In the genomic region with DNA sequence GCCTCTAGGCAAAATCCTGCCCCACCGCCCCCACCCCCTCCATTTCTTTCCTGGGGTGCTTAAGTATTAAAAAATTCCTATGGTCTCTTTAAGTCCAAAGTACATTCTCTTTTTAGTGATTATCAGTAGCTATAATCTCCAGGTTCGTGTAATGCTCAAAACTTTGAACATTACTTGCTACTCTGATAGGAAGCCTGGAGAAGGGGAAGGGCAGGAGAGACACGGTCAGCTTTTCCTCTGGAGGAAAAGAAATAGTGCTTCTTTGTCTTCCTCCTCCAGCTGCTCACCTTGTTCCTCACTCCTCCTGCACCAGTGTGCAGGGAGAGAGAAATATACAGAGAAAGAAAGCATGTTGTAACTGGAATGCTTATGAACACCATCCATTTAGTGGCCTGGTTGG, we compare ENCODE assay signal across 20 cellular contexts.
DNase-seq lines count a peak whose midpoint lies in the region; ATAC-seq, FAIRE-seq and TF ChIP-seq lines count a peak whose summit lies in the region.
"Had no signal": no experiment of that assay in that cellular context is flagged by ENCODE, and none has a peak within 500 bp of the region (broad histone marks: within the 10 kb centered on the region; RNA-seq: fewer than 3 reads in every experiment).

No MANE protein-coding gene starts in this region.

- TF ChIP-seq CTCF in Caco-2 (IDR thresholded peaks at IDR 0.05; ENCODE audit: insufficient read depth in 1 of 2, low read depth in 1 of 2, low read length in 1 of 2, severe bottlenecking in 1 of 2, unreplicated experiment in 1 of 2) = no peak
- no peak for TF ChIP-seq CTCF in astrocyte (IDR thresholded peaks at IDR 0.05; ENCODE audit: insufficient read depth, low read depth, low read length)
- TF ChIP-seq CTCF in left ventricle myocardium inferior (IDR thresholded peaks at IDR 0.05; ENCODE audit: borderline replicate concordance) = no peak

- no peaks in the 10 kb centered on the region for H3K27me3 ChIP-seq in Caco-2 (replicated peaks; ENCODE audit: control insufficient read depth, insufficient read depth, low read length)
- H3K27me3 ChIP-seq in astrocyte (ENCODE audit: insufficient read depth, low read length) = no peaks in the 10 kb centered on the region
- H3K27me3 ChIP-seq in small intestine (ENCODE audit: control insufficient read depth in 2 of 2, insufficient read depth in 2 of 2, low read length in 2 of 2) = no peaks in the 10 kb centered on the region
- no peaks in the 10 kb centered on the region for H3K27me3 ChIP-seq in GM23248 (replicated peaks; ENCODE audit: insufficient read depth)
- no peaks in the 10 kb centered on the region for H3K27me3 ChIP-seq in left ventricle myocardium inferior (ENCODE audit: low read depth)
- H3K27me3 ChIP-seq: BE2C had no signal

- no TSS peak for BruUV-seq in Caco-2 (replicated peaks; lab: Mats Ljungman, UMichigan)

- DNase-seq in Caco-2 (peak; percentile 12 to 42), astrocyte (ENCODE audit: low read depth) (no peak), left colon (no peak), small intestine (peak; percentile 25), GM23248 (no peak), AG20443 (ENCODE audit: low spot score) (no peak), left ventricle myocardium inferior (no peak), NCI-H2107 (lab: John Stamatoyannopoulos, UW) (no peak)
- DNase-seq: ACHN; BE2C; CD4-positive, alpha-beta memory T cell; DND-41; GDM1; H9 had no signal

- intact Hi-C loops in Caco-2 (cut with micrococcal nuclease; ENCODE audit: unreplicated experiment) (loop anchor here (2.0 kb wide), 1 partner anchor 59 kb away; no protein-coding TSS in a partner anchor), left colon (cut with DNase I, micrococcal nuclease) (no loop called here), left ventricle myocardium inferior (cut with micrococcal nuclease) (no loop called here)

- H3K79me2 ChIP-seq in astrocyte (ENCODE audit: insufficient read depth, low read length) (no peaks in the 10 kb centered on the region), GM23248 (ENCODE audit: insufficient read depth) (no peaks in the 10 kb centered on the region)

- CTCF ChIA-PET in Caco-2 (lab: Charles Lee) = interaction anchor here (0.7 kb wide), 1 partner anchor 916 kb away, joined by 3 read pairs; no protein-coding TSS in a partner anchor

- no peaks in the 10 kb centered on the region for H3K9me2 ChIP-seq in GM23248 (ENCODE audit: insufficient read depth)

- H2AFZ ChIP-seq in astrocyte (ENCODE audit: low read depth, low read length) (no peak overlapping the region), GM23248 (no peak overlapping the region)
- H2AFZ ChIP-seq: GM23338 had no signal

- 14 to 51% (median 29%) methylated on average over 3 of the region's 3 CpGs for WGBS in small intestine, 3 donors
- 0 to 24% methylated on average over 2 to 3 of the region's 3 CpGs for WGBS in GM23248 (ENCODE audit: low coverage in 1 of 2, low lambda C conversion rate in 2 of 2, missing lambda C conversion rate in 2 of 2), 2 experiments

- H3K36me3 ChIP-seq in Caco-2 (ENCODE audit: control insufficient read depth, insufficient read depth, low read length) (no peaks in the 10 kb centered on the region), astrocyte (ENCODE audit: insufficient read depth, low read length) (no peaks in the 10 kb centered on the region), small intestine (ENCODE audit: control insufficient read depth in 2 of 2, insufficient read depth in 2 of 2, low read length in 2 of 2) (no peaks in the 10 kb centered on the region), GM23248 (ENCODE audit: low read depth) (no peaks in the 10 kb centered on the region), left ventricle myocardium inferior (no peaks in the 10 kb centered on the region)
- H3K36me3 ChIP-seq: BE2C had no signal

- H4K20me1 ChIP-seq in astrocyte (ENCODE audit: insufficient read depth, low read length) (no peaks in the 10 kb centered on the region), GM23248 (ENCODE audit: insufficient read depth) (no peaks in the 10 kb centered on the region)

- no peak overlapping the region for H3K4me3 ChIP-seq in Caco-2 (ENCODE audit: low read depth, low read length)
- no peak overlapping the region for H3K4me3 ChIP-seq in astrocyte (ENCODE audit: insufficient read depth, low read depth, low read length)
- no peak overlapping the region for H3K4me3 ChIP-seq in small intestine (ENCODE audit: low read depth in 1 of 2, low read length in 2 of 2)
- H3K4me3 ChIP-seq in GM23248 = no peak overlapping the region
- no peak overlapping the region for H3K4me3 ChIP-seq in left ventricle myocardium inferior
- H3K4me3 ChIP-seq: GM23338 had no signal

- peak; percentile 49 for FAIRE-seq in astrocyte (lab: Jason Lieb, UNC)
- FAIRE-seq in small intestine (lab: Jason Lieb, UNC) = no peak
- FAIRE-seq: D721Med, GM12892, HepG2, HTR-8/SVneo had no signal

- H3K27ac ChIP-seq in astrocyte (ENCODE audit: low read depth, low read length) (no peak overlapping the region), small intestine (ENCODE audit: low read depth in 1 of 2, low read length in 1 of 2) (no peak overlapping the region), GM23248 (no peak overlapping the region), left ventricle myocardium inferior (replicated peaks) (no peak overlapping the region)
- H3K27ac ChIP-seq: C4-2B had no signal

- H3K9me3 ChIP-seq in Caco-2 (no peaks in the 10 kb centered on the region), astrocyte (ENCODE audit: insufficient read depth, low read depth, low read length) (no peaks in the 10 kb centered on the region), small intestine (ENCODE audit: control insufficient read depth, low read depth) (no peaks in the 10 kb centered on the region), GM23248 (ENCODE audit: low read depth) (no peaks in the 10 kb centered on the region), left ventricle myocardium inferior (replicated peaks) (no peaks in the 10 kb centered on the region)
- H3K9me3 ChIP-seq: BE2C had no signal

- in situ Hi-C loops in GM23248 (cut with MboI) = no loop called here

- no peak overlapping the region for H3K4me2 ChIP-seq in astrocyte (ENCODE audit: low read length)
- H3K4me2 ChIP-seq in GM23248 (ENCODE audit: unreplicated experiment) = no peak overlapping the region
- H3K4me2 ChIP-seq: GM23338 had no signal

- H3K9ac ChIP-seq in astrocyte (ENCODE audit: low read length) = no peak overlapping the region
- no peak overlapping the region for H3K9ac ChIP-seq in GM23248

- H3K4me1 ChIP-seq in Caco-2 (peaks cover 22% of the 10 kb centered on the region), astrocyte (ENCODE audit: insufficient read depth, low read length) (no peaks in the 10 kb centered on the region), small intestine (ENCODE audit: control insufficient read depth in 2 of 2, insufficient read depth in 1 of 2, low read depth in 1 of 2, low read length in 1 of 2) (no peaks in the 10 kb centered on the region), GM23248 (ENCODE audit: insufficient read depth) (no peaks in the 10 kb centered on the region), left ventricle myocardium inferior (no peaks in the 10 kb centered on the region)
- H3K4me1 ChIP-seq: BE2C had no signal

- peaks cover 21% of the 10 kb centered on the region for H3K9me3 Mint-ChIP-seq in Caco-2 (ENCODE audit: unreplicated experiment)
- peaks cover 4% of the 10 kb centered on the region for H3K9me3 Mint-ChIP-seq in astrocyte (ENCODE audit: unreplicated experiment)
- H3K9me3 Mint-ChIP-seq: CD4-positive, alpha-beta memory T cell; GM23338 had no signal

- H3K4me1 Mint-ChIP-seq in Caco-2 (ENCODE audit: low read depth, unreplicated experiment) (peaks cover 34% of the 10 kb centered on the region), astrocyte (ENCODE audit: low read depth, unreplicated experiment) (no peaks in the 10 kb centered on the region)
- H3K4me1 Mint-ChIP-seq: CD4-positive, alpha-beta memory T cell had no signal

- ATAC-seq in left colon = peak; percentile 67
- ATAC-seq: GM23338, HepG2 had no signal

- peak overlapping the region; percentile 24 for H3K27ac Mint-ChIP-seq in Caco-2 (ENCODE audit: unreplicated experiment)
- H3K27ac Mint-ChIP-seq in astrocyte (ENCODE audit: unreplicated experiment) = no peak overlapping the region
- H3K27ac Mint-ChIP-seq: GM23338, H9 had no signal

- H3K36me3 Mint-ChIP-seq in Caco-2 (ENCODE audit: insufficient read depth, unreplicated experiment) (no peaks in the 10 kb centered on the region), astrocyte (ENCODE audit: low read depth, unreplicated experiment) (no peaks in the 10 kb centered on the region)
- H3K36me3 Mint-ChIP-seq: CD4-positive, alpha-beta memory T cell had no signal

- H3F3A ChIP-seq in GM23248 (ENCODE audit: insufficient read depth) = no peaks in the 10 kb centered on the region

- POLR2A ChIA-PET in Caco-2 (lab: Charles Lee) = no interaction called here

- H3K4me3 Mint-ChIP-seq in Caco-2 (ENCODE audit: unreplicated experiment) = peak overlapping the region; percentile 25
- H3K4me3 Mint-ChIP-seq in astrocyte (ENCODE audit: unreplicated experiment) = no peak overlapping the region
- H3K4me3 Mint-ChIP-seq: CD4-positive, alpha-beta memory T cell; GM23338; H9 had no signal

- no peaks in the 10 kb centered on the region for H3K27me3 Mint-ChIP-seq in Caco-2 (ENCODE audit: insufficient read depth, unreplicated experiment)
- no peaks in the 10 kb centered on the region for H3K27me3 Mint-ChIP-seq in astrocyte (ENCODE audit: low read depth, unreplicated experiment)
- H3K27me3 Mint-ChIP-seq: CD4-positive, alpha-beta memory T cell had no signal

Comparison
In these comparisons a context has a peak if more than half of its experiments do, and no peak if none do; other contexts are left out.
1. DNase-seq: peak in Caco-2 (2 of 2) and small intestine (single experiment); none in astrocyte (single experiment), left colon (0 of 2), GM23248 (single experiment), AG20443 (single experiment), left ventricle myocardium inferior (single experiment) and NCI-H2107 (single experiment).